20 cellular contexts compared by ENCODE assay signal in genomic region chr10:100659361-100660098, GRCh38.
"Had no signal": no experiment of that assay in that cellular context is flagged by ENCODE, and none has a peak within 500 bp of the region (broad histone marks: within the 10 kb centered on the region; RNA-seq: fewer than 3 reads in every experiment).

No MANE protein-coding gene starts in this region.

- H3K27ac Mint-ChIP-seq: activated CD4-positive, alpha-beta memory T cell treated with anti-CD3 and anti-CD28 coated beads, Interleukin-2, amount 10 ng/mL, durations not matched to agents 7 days and 5 days; activated naive CD4-positive, alpha-beta T cell treated with anti-CD3 and anti-CD28 coated beads, Interleukin-2, amount 10 ng/mL, durations not matched to agents 7 days and 5 days; activated T-cell treated with anti-CD3 and anti-CD28 coated beads, Interleukin-2, amount 50 U/mL, for 24 hours; immature natural killer cell; stimulated activated naive CD8-positive, alpha-beta T cell treated with anti-CD3 and anti-CD28 coated beads, Interleukin-15, amount 100 ng/mL, for 72 hours; T-helper 1 cell treated with Interleukin-12 subunit alpha and Interleukin-12 subunit beta and Interleukin-4 antibody, amounts not matched to agents 30 μg/mL and 1 μg/mL, for 36 hours had no signal

- H3K9me3 Mint-ChIP-seq: activated CD4-positive, alpha-beta memory T cell treated with anti-CD3 and anti-CD28 coated beads, Interleukin-2, amount 10 ng/mL, durations not matched to agents 7 days and 5 days; activated naive CD4-positive, alpha-beta T cell treated with anti-CD3 and anti-CD28 coated beads, Interleukin-2, amount 10 ng/mL, durations not matched to agents 7 days and 5 days; activated T-cell treated with anti-CD3 and anti-CD28 coated beads, Interleukin-2, amount 50 U/mL, for 24 hours; neural crest cell; stimulated activated naive CD8-positive, alpha-beta T cell treated with anti-CD3 and anti-CD28 coated beads, Interleukin-15, amount 100 ng/mL, for 72 hours; T-helper 1 cell treated with Interleukin-12 subunit alpha and Interleukin-12 subunit beta and Interleukin-4 antibody, amounts not matched to agents 30 μg/mL and 1 μg/mL, for 36 hours had no signal

- H3K9me3 ChIP-seq: ascending aorta, breast epithelium, gastroesophageal sphincter, heart right ventricle, lower lobe of right lung, ovary, upper lobe of right lung had no signal

- H3K36me3 ChIP-seq: ascending aorta, breast epithelium, gastroesophageal sphincter, heart right ventricle, lower lobe of right lung, ovary, upper lobe of right lung, WERI-Rb-1 had no signal

- DNase-seq: activated CD4-positive, alpha-beta memory T cell treated with anti-CD3 and anti-CD28 coated beads, Interleukin-2, amount 10 ng/mL, durations not matched to agents 7 days and 5 days; activated CD4-positive, alpha-beta T cell treated with anti-CD3 and anti-CD28 coated beads for 4 hours; activated naive CD4-positive, alpha-beta T cell treated with anti-CD3 and anti-CD28 coated beads, Interleukin-2, amount 10 ng/mL, durations not matched to agents 7 days and 5 days; activated T-cell treated with anti-CD3 and anti-CD28 coated beads, Interleukin-2, amount 50 U/mL, for 24 hours; cerebellar nuclear complex; dermis blood vessel endothelial cell; erythroblast; heart right ventricle; immature natural killer cell; lower lobe of right lung; ovary; stimulated activated naive CD8-positive, alpha-beta T cell treated with anti-CD3 and anti-CD28 coated beads, Interleukin-15, amount 100 ng/mL, for 72 hours; upper lobe of right lung; WERI-Rb-1 had no signal

- ATAC-seq: gastroesophageal sphincter; heart right ventricle; lower lobe of right lung; sciatic nerve; stimulated activated naive CD8-positive, alpha-beta T cell treated with anti-CD3 and anti-CD28 coated beads, Interleukin-15, amount 100 ng/mL, for 72 hours; upper lobe of right lung had no signal

- H3K27me3 ChIP-seq: ovary had no signal

- H3K4me3 ChIP-seq: ascending aorta, breast epithelium, gastroesophageal sphincter, heart right ventricle, lower lobe of right lung, ovary, upper lobe of right lung had no signal

- H3K27ac ChIP-seq: ascending aorta, breast epithelium, gastroesophageal sphincter, heart right ventricle, lower lobe of right lung, ovary, upper lobe of right lung, WERI-Rb-1 had no signal

- H3K4me3 Mint-ChIP-seq: activated CD4-positive, alpha-beta memory T cell treated with anti-CD3 and anti-CD28 coated beads, Interleukin-2, amount 10 ng/mL, durations not matched to agents 7 days and 5 days; activated naive CD4-positive, alpha-beta T cell treated with anti-CD3 and anti-CD28 coated beads, Interleukin-2, amount 10 ng/mL, durations not matched to agents 7 days and 5 days; activated T-cell treated with anti-CD3 and anti-CD28 coated beads, Interleukin-2, amount 50 U/mL, for 24 hours; immature natural killer cell; neural crest cell; stimulated activated naive CD8-positive, alpha-beta T cell treated with anti-CD3 and anti-CD28 coated beads, Interleukin-15, amount 100 ng/mL, for 72 hours; T-helper 1 cell treated with Interleukin-12 subunit alpha and Interleukin-12 subunit beta and Interleukin-4 antibody, amounts not matched to agents 30 μg/mL and 1 μg/mL, for 36 hours had no signal
